In genomic region chrX:154546354-154547244, GRCh38 we compare ENCODE assay signal across 8 cellular contexts. TPM values are rescaled to one million over a fixed set of nuclear protein-coding genes. Genes with fewer than 3 reads are reported as not detected.
A peak's percentile ranks its signal among the peaks of the same experiment; 100 is the strongest.
DNase-seq lines count a peak whose midpoint lies in the region; ATAC-seq and TF ChIP-seq lines count a peak whose summit lies in the region.

G6PD (minus strand) TSS chrX:154546846; CDS start chrX:154546155, 691 bp downstream.

- peaks cover 66% of the 10 kb centered on the region for H3K36me3 Mint-ChIP-seq in dendritic cell treated with granulocyte-macrophage colony-stimulating factor and Interleukin-4, amounts not matched to agents 40 ng/mL and 50 ng/mL, for 4 days (ENCODE audit: low read depth)

- H3K9me3 Mint-ChIP-seq in dendritic cell treated with granulocyte-macrophage colony-stimulating factor and Interleukin-4, amounts not matched to agents 40 ng/mL and 50 ng/mL, for 4 days, result no peaks in the 10 kb centered on the region

- peak within 1 kb of the TSS; percentile 87 for H3K27ac ChIP-seq in lower lobe of right lung

- no peaks in the 10 kb centered on the region for H3K27me3 ChIP-seq in lower lobe of right lung (ENCODE audit: low read depth)

- peak within 1 kb of the TSS; percentile 70 for H3K4me3 ChIP-seq in lower lobe of right lung

- H3K36me3 ChIP-seq in lower lobe of right lung, result no peaks in the 10 kb centered on the region

- peak within 1 kb of the TSS; percentile 94 for H3K27ac Mint-ChIP-seq in dendritic cell treated with granulocyte-macrophage colony-stimulating factor and Interleukin-4, amounts not matched to agents 40 ng/mL and 50 ng/mL, for 4 days

- no peak for TF ChIP-seq CTCF in lower lobe of right lung (IDR thresholded peaks at IDR 0.05)

- H3K27me3 Mint-ChIP-seq in dendritic cell treated with granulocyte-macrophage colony-stimulating factor and Interleukin-4, amounts not matched to agents 40 ng/mL and 50 ng/mL, for 4 days, result no peaks in the 10 kb centered on the region

- peaks cover 60% of the 10 kb centered on the region for H3K4me1 Mint-ChIP-seq in dendritic cell treated with granulocyte-macrophage colony-stimulating factor and Interleukin-4, amounts not matched to agents 40 ng/mL and 50 ng/mL, for 4 days (ENCODE audit: low read depth)

- peak; percentile 36 for ATAC-seq in GM18520 (IDR thresholded peaks at IDR 0.05; ENCODE audit: unreplicated experiment)
- peak; percentile 63 for ATAC-seq in HG03045 (IDR thresholded peaks at IDR 0.05; ENCODE audit: unreplicated experiment)
- ATAC-seq in lower lobe of right lung, result peak; percentile 88 to 91

- intact Hi-C loops in dendritic cell treated with granulocyte-macrophage colony-stimulating factor and Interleukin-4, amounts not matched to agents 40 ng/mL and 50 ng/mL, for 4 days (cut with micrococcal nuclease), result no loop called here
- intact Hi-C loops in lower lobe of right lung (cut with DNase I), result no loop called here

- peak; percentile 64 for DNase-seq in A172 (ENCODE audit: low spot score)
- DNase-seq in NCI-H345 treated with DMSO at 0.1 percent for 48 hours (lab: John Stamatoyannopoulos, UW; ENCODE audit: unreplicated experiment), result peak; percentile 53
- DNase-seq in activated CD4-positive, alpha-beta T cell treated with anti-CD3 and anti-CD28 coated beads for 4 hours, result peak; percentile 76 to 78
- peak; percentile 79 for DNase-seq in lower lobe of right lung
- peak in 2 of 3 donors; percentile 43 to 73 for DNase-seq in stimulated activated CD4-positive, alpha-beta T cell treated with anti-CD3 and anti-CD28 coated beads, TNF-alpha, amount 100 ng/mL, for 48 hours (ENCODE audit: low read depth in 3 of 3)

- peaks cover 45% of the 10 kb centered on the region for H3K4me1 ChIP-seq in lower lobe of right lung

- H3K4me3 Mint-ChIP-seq in dendritic cell treated with granulocyte-macrophage colony-stimulating factor and Interleukin-4, amounts not matched to agents 40 ng/mL and 50 ng/mL, for 4 days, result peak within 1 kb of the TSS; percentile 87

- no peaks in the 10 kb centered on the region for H3K9me3 ChIP-seq in lower lobe of right lung

RNA-seq across cellular contexts. Expression of gene G6PD, which starts in this region (rescaled TPM):
- 102 and 112 TPM in 2 replicates for total RNA-seq in A172 (2014; rRNA removed; shearing (Covaris generic))
- 80.2 TPM for total RNA-seq in lower lobe of right lung

Comparison
In these comparisons a context has a peak if more than half of its experiments do, and no peak if none do; other contexts are left out.
1. Peak in every context shown above with its lines: DNase-seq, ATAC-seq, H3K4me3 ChIP-seq and H3K27ac ChIP-seq.
2. ATAC-seq: peak in every context shown above with its lines; median percentile 90 in lower lobe of right lung; 63 in HG03045; 36 in GM18520.